Comparison of ENCODE assay signal across 9 cellular contexts in genomic region chr3:126540342-126540849, GRCh38. TPM values are rescaled to one million over a fixed set of nuclear protein-coding genes. Genes with fewer than 3 reads are reported as not detected.
DNase-seq lines count a peak whose midpoint lies in the region; ATAC-seq and TF ChIP-seq lines count a peak whose summit lies in the region.
"Had no signal": no experiment of that assay in that cellular context is flagged by ENCODE, and none has a peak within 500 bp of the region (broad histone marks: within the 10 kb centered on the region; RNA-seq: fewer than 3 reads in every experiment).

No MANE protein-coding gene starts in this region.

- H3K27me3 Mint-ChIP-seq in natural killer cell (ENCODE audit: low read depth in 2 of 2), result peaks cover 2 to 7% of the 10 kb centered on the region in 2 donors

- H3K27ac Mint-ChIP-seq in natural killer cell, result peak overlapping the region; percentile 15 to 39

- peaks cover 9 to 21% of the 10 kb centered on the region in 2 donors for H3K4me1 Mint-ChIP-seq in natural killer cell

- no peak overlapping the region for H3K4me3 Mint-ChIP-seq in natural killer cell

- no peak for TF ChIP-seq CTCF in natural killer cell (IDR thresholded peaks at IDR 0.05)

- H3K9me3 Mint-ChIP-seq in natural killer cell, result no peaks in the 10 kb centered on the region

- no peaks in the 10 kb centered on the region for H3K36me3 Mint-ChIP-seq in natural killer cell

- DNase-seq in COLO829 (ENCODE audit: low spot score), result peak; percentile 29
- peak; percentile 92 for DNase-seq in NCI-H226
- peak; percentile 64 for DNase-seq in dermis blood vessel endothelial cell
- DNase-seq in natural killer cell, result no peak
- DNase-seq in hypothalamus (lab: John Stamatoyannopoulos, UW), result no peak
- no peak for DNase-seq in NCI-H1417 treated with DMSO at 0.1 percent for 48 hours (lab: John Stamatoyannopoulos, UW)

- ATAC-seq in natural killer cell (no peak), GM21737 (IDR thresholded peaks at IDR 0.05; ENCODE audit: unreplicated experiment) (no peak), GM21825 (IDR thresholded peaks at IDR 0.05; ENCODE audit: unreplicated experiment) (no peak)

- intact Hi-C loops in natural killer cell (cut with micrococcal nuclease), result no loop called here

RNA-seq across cellular contexts. Expression of gene CHST13, which starts 16.4 kb away (rescaled TPM):
- total RNA-seq in dermis blood vessel endothelial cell (0.14 TPM in 1 of 2 replicates, not detected in the other), natural killer cell (under 1 TPM in 2 of 3 donors, not detected in 1; 0.19 to 0.20 TPM)

RNA-seq across cellular contexts. Expression of gene C3orf22, which starts 18.3 kb away (rescaled TPM):
- not detected in 2 replicates for total RNA-seq in dermis blood vessel endothelial cell
- not detected for total RNA-seq in natural killer cell
- total RNA-seq: pancreas had no signal

RNA-seq across cellular contexts. Expression of gene UROC1, which starts 22.8 kb away (rescaled TPM):
- total RNA-seq in dermis blood vessel endothelial cell (0.19 TPM in 1 of 2 replicates, not detected in the other), natural killer cell (not detected)
- total RNA-seq: pancreas had no signal

Comparison
In these comparisons a context has a peak if more than half of its experiments do, and no peak if none do; other contexts are left out.
1. DNase-seq: peak in COLO829 (single experiment), NCI-H226 (single experiment) and dermis blood vessel endothelial cell (single experiment); none in natural killer cell (single experiment), hypothalamus (0 of 51) and NCI-H1417 treated with DMSO at 0.1 percent for 48 hours (single experiment).